ENCODE assay signal across 1 cellular context in the genomic region with DNA sequence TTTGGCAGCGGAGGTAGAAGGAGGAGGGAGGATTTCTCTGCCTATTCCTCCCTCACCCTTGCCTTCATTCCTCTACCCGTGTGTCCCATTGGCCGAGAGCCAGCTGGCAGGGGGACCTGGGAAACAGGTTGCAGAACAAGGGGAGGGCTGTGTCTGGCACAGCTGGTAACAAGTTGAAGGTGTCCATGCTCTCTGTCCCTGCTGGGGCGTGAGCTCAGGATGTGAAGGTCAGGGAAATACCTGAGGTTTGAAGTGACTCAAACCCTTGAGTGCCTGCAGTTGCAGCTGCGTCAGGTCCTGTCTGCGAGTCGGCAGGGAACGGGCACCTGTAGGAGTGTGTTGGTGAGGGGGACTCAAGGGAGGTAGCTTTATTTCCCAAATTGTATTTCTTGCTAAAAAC.
TF ChIP-seq lines count a peak whose summit lies in the region.

No MANE protein-coding gene starts in this region.

TF ChIP-seq in H1, 55 proteins besides CTCF, POLR2A, EP300 and RAD21:
- no peak for TF ChIP-seq TCF12 (IDR thresholded peaks at IDR 0.05; ENCODE audit: low read depth, low read length)
- no peak for TF ChIP-seq KDM1A (IDR thresholded peaks at IDR 0.05; ENCODE audit: borderline replicate concordance, low read length)
- TF ChIP-seq CBX5 (IDR thresholded peaks at IDR 0.05; ENCODE audit: low read depth, low read length): no peak
- TF ChIP-seq, protein P1, sequence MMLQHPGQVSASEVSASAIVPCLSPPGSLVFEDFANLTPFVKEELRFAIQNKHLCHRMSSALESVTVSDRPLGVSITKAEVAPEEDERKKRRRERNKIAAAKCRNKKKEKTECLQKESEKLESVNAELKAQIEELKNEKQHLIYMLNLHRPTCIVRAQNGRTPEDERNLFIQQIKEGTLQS (IDR thresholded peaks at IDR 0.05; ENCODE audit: insufficient read depth, low read depth, low read length): no peak
- no peak for TF ChIP-seq TEAD4 (IDR thresholded peaks at IDR 0.05; ENCODE audit: low read depth, low read length)
- no peak for TF ChIP-seq TAF7 (optimal IDR thresholded peaks at IDR 0.05; ENCODE audit: borderline replicate concordance, low read depth, low read length)
- TF ChIP-seq RBBP5 (IDR thresholded peaks at IDR 0.05; ENCODE audit: borderline replicate concordance, low read depth, low read length): no peak
- TF ChIP-seq RNF2 (IDR thresholded peaks at IDR 0.05; ENCODE audit: borderline replicate concordance, low read depth, low read length, missing control alignments, poor library complexity, severe bottlenecking): no peak
- TF ChIP-seq HDAC6 (IDR thresholded peaks at IDR 0.05; ENCODE audit: low read depth, low read length): no peak
- TF ChIP-seq GABPA (IDR thresholded peaks at IDR 0.05; ENCODE audit: borderline replicate concordance, insufficient read depth, low read length): no peak
- no peak for TF ChIP-seq USF2 (IDR thresholded peaks at IDR 0.05; ENCODE audit: low read length)
- TF ChIP-seq TAF1 (IDR thresholded peaks at IDR 0.05; ENCODE audit: low read depth, low read length): no peak
